ENCODE assay signal across 8 cellular contexts in genomic region chr3:185299918-185300426, GRCh38.
DNase-seq lines count a peak whose midpoint lies in the region; ATAC-seq and TF ChIP-seq lines count a peak whose summit lies in the region.
"Not testable (repeated sequence)": the region's sequence is repeated elsewhere in the genome, so short reads cannot be mapped to it uniquely, and the experiment has no call there.

No MANE protein-coding gene starts in this region.

- not testable (repeated sequence) for H3K36me3 Mint-ChIP-seq in memory B cell

- ATAC-seq in GM18868 (IDR thresholded peaks at IDR 0.05; ENCODE audit: unreplicated experiment): peak; percentile 89
- ATAC-seq in GM21367 (IDR thresholded peaks at IDR 0.05; ENCODE audit: unreplicated experiment): peak; percentile 73
- peak; percentile 84 for ATAC-seq in HG02623 (IDR thresholded peaks at IDR 0.05; ENCODE audit: unreplicated experiment)
- peak; percentile 80 for ATAC-seq in HG03095 (IDR thresholded peaks at IDR 0.05; ENCODE audit: unreplicated experiment)
- ATAC-seq in HG03575 (IDR thresholded peaks at IDR 0.05; ENCODE audit: extremely low read depth, insufficient number of reproducible peaks, low FRiP score, unreplicated experiment): peak; percentile 57
- ATAC-seq in memory B cell (ENCODE audit: low read depth): peak; percentile 96

- peak overlapping the region; percentile 4 for H3K27ac Mint-ChIP-seq in memory B cell

- H3K4me3 ChIP-seq in GM08714 (ENCODE audit: low read length): peak overlapping the region; percentile 35; the same call in 1 of the 2 replicates

- not testable (repeated sequence) for H3K9me3 Mint-ChIP-seq in memory B cell

- CTCF ChIA-PET in RWPE1 (lab: Yijun Ruan, JAX): not testable (repeated sequence)

- not testable (repeated sequence) for H3K4me1 Mint-ChIP-seq in memory B cell

- not testable (repeated sequence) for TF ChIP-seq CTCF in RWPE1 (conservative IDR thresholded peaks at IDR 0.05; ENCODE audit: low read depth)

- peak overlapping the region; percentile 18 for H3K4me3 Mint-ChIP-seq in memory B cell

- H3K27me3 Mint-ChIP-seq in memory B cell: not testable (repeated sequence)

- H3K27ac ChIP-seq in RWPE1: peak overlapping the region; percentile 35

- not testable (repeated sequence) for DNase-seq in RWPE1 (ENCODE audit: low spot score)
- DNase-seq in memory B cell (ENCODE audit: low spot score in 2 of 2): peak in 1 of 2 donors; percentile 15

- POLR2A ChIA-PET in RWPE1 (lab: Yijun Ruan, JAX; ENCODE audit: low non-redundant PET): not testable (repeated sequence)
